31 cellular contexts compared by ENCODE assay signal in the genomic region with DNA sequence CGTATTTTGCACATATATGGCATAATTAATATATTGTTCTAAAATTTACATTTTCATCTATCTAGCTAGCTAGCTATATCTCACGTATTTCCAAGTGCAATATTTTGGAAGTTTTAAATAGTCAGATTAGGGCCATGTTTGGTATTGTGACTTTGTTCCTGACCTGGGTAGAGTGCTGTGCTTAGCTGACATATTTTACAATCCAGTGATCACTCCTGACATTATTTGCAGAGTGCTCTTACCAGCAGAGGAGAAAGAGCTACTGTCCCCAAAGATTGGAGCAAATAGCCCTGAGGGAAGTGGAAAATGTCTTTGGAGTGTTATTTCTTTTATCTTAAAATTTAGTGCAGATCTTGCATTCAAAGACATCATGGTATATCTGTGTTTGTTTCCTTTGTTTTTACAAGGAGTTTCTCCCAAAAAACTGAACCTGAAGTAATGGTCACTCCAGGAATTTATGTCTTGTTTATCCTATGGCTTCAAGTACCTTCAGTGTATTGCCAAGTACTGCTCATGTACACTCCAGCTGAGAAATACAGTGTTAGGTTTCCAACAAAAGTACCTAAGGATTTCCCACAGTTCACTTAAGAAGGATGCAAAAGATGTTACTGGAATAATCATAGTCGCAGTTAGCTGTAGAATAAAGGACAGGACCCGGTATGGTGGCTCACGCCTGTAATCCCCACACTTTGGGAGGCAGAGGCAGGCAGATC.
"Had no signal": no experiment of that assay in that cellular context is flagged by ENCODE, and none has a peak within 500 bp of the region (broad histone marks: within the 10 kb centered on the region; RNA-seq: fewer than 3 reads in every experiment).

No MANE protein-coding gene starts in this region.

- H3K4me3 Mint-ChIP-seq: activated B cell treated with CpG ODN at 0.5 μM for 24 hours; activated CD8-positive, alpha-beta T cell treated with anti-CD3 and anti-CD28 coated beads for 36 hours; activated naive CD8-positive, alpha-beta T cell treated with anti-CD3 and anti-CD28 coated beads for 36 hours; brain; naive thymus-derived CD4-positive, alpha-beta T cell; neural crest cell; T-cell; T-helper 2 cell treated with Interferon-gamma antibody and Interleukin-4, amounts not matched to agents 5 μg/mL and 100 μg/mL, for 36 hours had no signal

- H3K9me3 Mint-ChIP-seq: activated B cell treated with CpG ODN at 0.5 μM for 24 hours; activated CD8-positive, alpha-beta T cell treated with anti-CD3 and anti-CD28 coated beads for 36 hours; activated naive CD8-positive, alpha-beta T cell treated with anti-CD3 and anti-CD28 coated beads for 36 hours; naive thymus-derived CD4-positive, alpha-beta T cell; neural crest cell; T-cell; T-helper 2 cell treated with Interferon-gamma antibody and Interleukin-4, amounts not matched to agents 5 μg/mL and 100 μg/mL, for 36 hours had no signal

- H3K4me1 Mint-ChIP-seq: activated B cell treated with CpG ODN at 0.5 μM for 24 hours, brain had no signal

- DNase-seq: activated B cell treated with CpG ODN at 0.5 μM for 24 hours; activated CD4-positive, alpha-beta T cell treated with anti-CD3 and anti-CD28 coated beads, Interleukin-2, amount 50 U/mL, for 1 hour; activated CD8-positive, alpha-beta T cell treated with anti-CD3 and anti-CD28 coated beads for 36 hours; activated naive CD4-positive, alpha-beta T cell treated with Interleukin-2 at 50 U/mL for 16 hours; activated naive CD8-positive, alpha-beta T cell treated with anti-CD3 and anti-CD28 coated beads for 36 hours; activated T-cell treated with anti-CD3 and anti-CD28 coated beads, Interleukin-2, amount 50 U/mL, for 48 hours; adrenal gland; caudate nucleus; dermis blood vessel endothelial cell; effector CD4-positive, alpha-beta T cell; esophagus squamous epithelium; glutamatergic neuron; islet precursor cell; left ventricle myocardium superior; midbrain; naive thymus-derived CD4-positive, alpha-beta T cell; occipital lobe; psoas muscle; stimulated activated CD4-positive, alpha-beta T cell treated with anti-CD3 and anti-CD28 coated beads, Interleukin-2, amount 100 ng/mL, for 24 hours; stimulated activated naive CD4-positive, alpha-beta T cell; T-cell had no signal

- H3K9me3 ChIP-seq: adrenal gland, ascending aorta, esophagus squamous epithelium, psoas muscle, right atrium auricular region, suprapubic skin, tibial nerve had no signal

- H3K4me1 ChIP-seq: adrenal gland, ascending aorta, esophagus squamous epithelium, parathyroid adenoma, right atrium auricular region, suprapubic skin, tibial nerve had no signal

- H3K4me3 ChIP-seq: adrenal gland, ascending aorta, esophagus squamous epithelium, psoas muscle, right atrium auricular region, smooth muscle cell, suprapubic skin, tibial nerve had no signal

- H3K27me3 Mint-ChIP-seq: activated B cell treated with CpG ODN at 0.5 μM for 24 hours; activated CD8-positive, alpha-beta T cell treated with anti-CD3 and anti-CD28 coated beads for 36 hours; activated naive CD8-positive, alpha-beta T cell treated with anti-CD3 and anti-CD28 coated beads for 36 hours; brain; naive thymus-derived CD4-positive, alpha-beta T cell; T-cell had no signal

- H3K27me3 ChIP-seq: adrenal gland, ascending aorta, esophagus squamous epithelium, right atrium auricular region, suprapubic skin, tibial nerve had no signal

- ATAC-seq: activated CD8-positive, alpha-beta T cell treated with anti-CD3 and anti-CD28 coated beads for 36 hours; left ventricle myocardium superior; naive thymus-derived CD4-positive, alpha-beta T cell; psoas muscle; T-cell had no signal

- H3K27ac Mint-ChIP-seq: activated B cell treated with CpG ODN at 0.5 μM for 24 hours; activated CD8-positive, alpha-beta T cell treated with anti-CD3 and anti-CD28 coated beads for 36 hours; activated naive CD8-positive, alpha-beta T cell treated with anti-CD3 and anti-CD28 coated beads for 36 hours; brain; naive thymus-derived CD4-positive, alpha-beta T cell; T-helper 2 cell treated with Interferon-gamma antibody and Interleukin-4, amounts not matched to agents 5 μg/mL and 100 μg/mL, for 36 hours had no signal

- H3K36me3 ChIP-seq: adrenal gland, ascending aorta, esophagus squamous epithelium, right atrium auricular region, suprapubic skin, tibial nerve had no signal

- H3K36me3 Mint-ChIP-seq: brain had no signal

- H3K27ac ChIP-seq: adrenal gland, ascending aorta, epithelial cell of prostate, esophagus squamous epithelium, parathyroid adenoma, psoas muscle, right atrium auricular region, suprapubic skin, tibial nerve had no signal
